Comparison of ENCODE assay signal across 1 cellular context in genomic region chr1:226993676-226994356, GRCh38.
TF ChIP-seq lines count a peak whose summit lies in the region.

No MANE protein-coding gene starts in this region.

TF ChIP-seq in HCT116, 20 proteins besides CTCF, POLR2A, EP300 and RAD21 (continued from another document):
- TF ChIP-seq REST (IDR thresholded peaks at IDR 0.05; ENCODE audit: low read depth) (no peak), EZH2phosphoT487 (IDR thresholded peaks at IDR 0.05; ENCODE audit: borderline replicate concordance) (no peak), CBX3 (IDR thresholded peaks at IDR 0.05; ENCODE audit: low read depth) (no peak), MAX (IDR thresholded peaks at IDR 0.05) (no peak), ELF1 (IDR thresholded peaks at IDR 0.05; ENCODE audit: borderline replicate concordance, low read depth) (no peak), EZH2 (IDR thresholded peaks at IDR 0.05) (no peak), ATF3 (IDR thresholded peaks at IDR 0.05) (no peak), TCF7L2 (IDR thresholded peaks at IDR 0.05; ENCODE audit: borderline replicate concordance, extremely low read depth, insufficient read depth, insufficient read length) (no peak), JUND (IDR thresholded peaks at IDR 0.05) (no peak), EGR1 (IDR thresholded peaks at IDR 0.05; ENCODE audit: low read depth) (no peak), POLR2AphosphoS5 (IDR thresholded peaks at IDR 0.05; ENCODE audit: low read depth, low read length) (no peak), SIN3A (IDR thresholded peaks at IDR 0.05; ENCODE audit: low read depth) (no peak), ZBTB33 (IDR thresholded peaks at IDR 0.05; ENCODE audit: extremely low read depth, insufficient replicate concordance, low read length) (no peak), CEBPB (IDR thresholded peaks at IDR 0.05; ENCODE audit: low read depth) (no peak)
